8 cellular contexts compared by ENCODE assay signal in the genomic region with DNA sequence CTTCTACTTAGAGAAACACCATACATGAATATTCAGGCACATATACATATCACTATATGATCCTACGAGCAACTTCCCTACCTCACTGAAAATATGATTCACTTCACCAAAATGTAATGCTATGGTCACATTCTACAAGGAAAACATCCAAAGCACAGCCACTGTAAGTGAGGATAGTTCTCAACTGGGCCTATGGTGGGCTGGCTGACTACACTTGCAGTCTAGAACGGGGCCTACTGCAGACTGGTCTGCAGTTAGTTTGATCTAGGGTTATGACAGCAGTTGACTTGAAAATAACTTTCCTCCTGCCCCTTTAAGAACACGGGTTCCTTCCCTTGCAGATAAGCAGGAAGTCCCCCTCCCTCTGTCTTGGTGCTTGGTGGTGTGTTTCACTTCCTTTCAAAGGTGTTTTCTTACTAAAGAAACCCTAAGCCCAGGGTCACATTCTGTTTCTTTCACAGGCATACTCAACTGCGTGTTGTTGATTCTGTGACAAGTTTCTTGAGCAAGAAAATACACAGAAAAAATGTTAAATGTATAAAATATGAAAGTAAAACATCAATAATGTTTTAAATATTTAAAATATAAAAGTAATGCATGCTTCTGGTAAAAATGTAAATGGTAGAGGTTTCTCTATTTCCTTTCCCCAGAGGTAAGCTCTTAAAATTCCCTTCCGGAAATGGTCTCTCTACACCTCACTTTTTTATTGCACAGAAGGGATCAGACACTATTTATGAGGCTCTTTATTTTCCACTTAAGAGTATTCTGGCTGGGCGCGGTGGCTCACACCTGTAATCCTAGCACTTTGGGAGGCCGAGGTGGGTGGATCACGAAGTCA. TPM values are rescaled to one million over a fixed set of nuclear protein-coding genes. Genes with fewer than 3 reads are reported as not detected.
DNase-seq lines count a peak whose midpoint lies in the region; ATAC-seq and TF ChIP-seq lines count a peak whose summit lies in the region.

No MANE protein-coding gene starts in this region.

- intact Hi-C loops in left ventricle myocardium inferior (cut with micrococcal nuclease) (no loop called here), spleen (cut with DNase I; ENCODE audit: low total_unique reads) (no loop called here)

- peaks cover 19% of the 10 kb centered on the region for H3K27me3 Mint-ChIP-seq in activated T-cell treated with anti-CD3 and anti-CD28 coated beads, Interleukin-2, amount 50 U/mL, for 72 hours (ENCODE audit: low read depth)

- H3K27ac ChIP-seq in left ventricle myocardium inferior (replicated peaks) (peak overlapping the region; percentile 79), spleen (peak overlapping the region; percentile 89 to 96 (median 92))

- peak; percentile 43 for DNase-seq in NK-92 treated with Interleukin-12 subunit alpha and Interleukin-12 subunit beta, amount 100 ng/mL, for 24 hours (lab: John Stamatoyannopoulos, UW)
- DNase-seq in NK-92 (lab: John Stamatoyannopoulos, UW; ENCODE audit: unreplicated experiment) = no peak
- peak; percentile 50 for DNase-seq in NCI-H69 (lab: John Stamatoyannopoulos, UW)
- peak; percentile 50 to 76 for DNase-seq in activated T-cell treated with anti-CD3 and anti-CD28 coated beads, Interleukin-2, amount 50 U/mL, for 72 hours
- no peak for DNase-seq in left ventricle myocardium inferior
- DNase-seq in spleen = no peak
- DNase-seq in NCI-H1930 (lab: John Stamatoyannopoulos, UW) = no peak

- H3K4me3 Mint-ChIP-seq in activated T-cell treated with anti-CD3 and anti-CD28 coated beads, Interleukin-2, amount 50 U/mL, for 72 hours = peak overlapping the region; percentile 86 to 95

- peak overlapping the region; percentile 99 for H3K27ac Mint-ChIP-seq in activated T-cell treated with anti-CD3 and anti-CD28 coated beads, Interleukin-2, amount 50 U/mL, for 72 hours

- peak in 1 of 3 donors; percentile 54 for TF ChIP-seq POLR2A in spleen (IDR thresholded peaks at IDR 0.05)

- peaks cover 0 to 4% of the 10 kb centered on the region in 2 donors for H3K9me3 Mint-ChIP-seq in activated T-cell treated with anti-CD3 and anti-CD28 coated beads, Interleukin-2, amount 50 U/mL, for 72 hours

- no peaks in the 10 kb centered on the region for H3K27me3 ChIP-seq in left ventricle myocardium inferior (ENCODE audit: low read depth)
- no peaks in the 10 kb centered on the region for H3K27me3 ChIP-seq in spleen (replicated peaks in 1 of 7)

- H3K36me3 ChIP-seq in left ventricle myocardium inferior (no peaks in the 10 kb centered on the region), spleen (no peaks in the 10 kb centered on the region)

- 13 to 37% (median 18%) methylated on average over 9 of the region's 9 CpGs for WGBS in spleen, 5 donors

- H3K4me3 ChIP-seq in left ventricle myocardium inferior (no peak overlapping the region), spleen (peak overlapping the region in 6 of 8 donors; percentile 6 to 59 (median 18))

- ATAC-seq in HG02798 (IDR thresholded peaks at IDR 0.05; ENCODE audit: poor library complexity, unreplicated experiment) = peak; percentile 74
- peak; percentile 74 to 80 for ATAC-seq in activated T-cell treated with anti-CD3 and anti-CD28 coated beads, Interleukin-2, amount 50 U/mL, for 72 hours (replicated peaks in 1 of 2)

- H3K36me3 Mint-ChIP-seq in activated T-cell treated with anti-CD3 and anti-CD28 coated beads, Interleukin-2, amount 50 U/mL, for 72 hours (ENCODE audit: insufficient read depth in 2 of 2) = peaks cover 2 to 5% of the 10 kb centered on the region in 2 donors

- H3K4me1 ChIP-seq in left ventricle myocardium inferior = peaks cover 10% of the 10 kb centered on the region
- H3K4me1 ChIP-seq in spleen = peaks cover 31 to 97% (median 77%) of the 10 kb centered on the region in 6 donors

- peaks cover 92% of the 10 kb centered on the region for H3K4me1 Mint-ChIP-seq in activated T-cell treated with anti-CD3 and anti-CD28 coated beads, Interleukin-2, amount 50 U/mL, for 72 hours (ENCODE audit: low read depth)

- no peak for TF ChIP-seq CTCF in left ventricle myocardium inferior (IDR thresholded peaks at IDR 0.05; ENCODE audit: borderline replicate concordance)
- no peak for TF ChIP-seq CTCF in spleen (IDR thresholded peaks at IDR 0.05 in 8 of 11, conservative IDR thresholded peaks at IDR 0.05 in 3 of 11)

- H3K9me3 ChIP-seq in left ventricle myocardium inferior (replicated peaks) = no peaks in the 10 kb centered on the region
- H3K9me3 ChIP-seq in spleen = no peaks in the 10 kb centered on the region

RNA-seq across cellular contexts. Expression of gene TMSB4X, which starts 18.0 kb away (rescaled TPM):
- 1,000 to 10,000 TPM; 4,011 to 4,477 TPM for total RNA-seq in activated T-cell treated with anti-CD3 and anti-CD28 coated beads, Interleukin-2, amount 50 U/mL, for 72 hours
- total RNA-seq in left ventricle myocardium inferior (955 TPM), spleen (over 10,000 TPM in 3 of 7 donors, 1,000 to 10,000 TPM in 4; 6,343 to 12,135 (median 6,919) TPM)
- over 10,000 TPM; 14,844 to 19,174 (median 17,521) TPM for polyA plus RNA-seq in spleen

RNA-seq across cellular contexts. Expression of gene TLR8, which starts 50.5 kb away (rescaled TPM):
- not detected for total RNA-seq in activated T-cell treated with anti-CD3 and anti-CD28 coated beads, Interleukin-2, amount 50 U/mL, for 72 hours
- total RNA-seq in left ventricle myocardium inferior (0.85 TPM), spleen (10 to 100 TPM; 19.9 to 76.5 (median 35.7) TPM)
- polyA plus RNA-seq in spleen = 1 to 10 TPM; 1.1 to 3.5 (median 1.5) TPM

Comparison
In these comparisons a context has a peak if more than half of its experiments do, and no peak if none do; other contexts are left out.
1. DNase-seq: peak in NK-92 treated with Interleukin-12 subunit alpha and Interleukin-12 subunit beta, amount 100 ng/mL, for 24 hours (single experiment), NCI-H69 (single experiment) and activated T-cell treated with anti-CD3 and anti-CD28 coated beads, Interleukin-2, amount 50 U/mL, for 72 hours (2 of 2); none in NK-92 (single experiment), left ventricle myocardium inferior (single experiment), spleen (single experiment) and NCI-H1930 (0 of 2).
2. RNA of gene TLR8, which starts 50.5 kb away (total RNA-seq): 19.9 to 76.5 TPM in spleen; 0.85 TPM in left ventricle myocardium inferior (single experiment) and not detected in activated T-cell treated with anti-CD3 and anti-CD28 coated beads, Interleukin-2, amount 50 U/mL, for 72 hours; every median in the first group is over 10 times any median in the second.